24 cellular contexts compared by ENCODE assay signal in genomic region chr7:133564484-133564883, GRCh38.
DNase-seq lines count a peak whose midpoint lies in the region; ATAC-seq and TF ChIP-seq lines count a peak whose summit lies in the region.
"Had no signal": no experiment of that assay in that cellular context is flagged by ENCODE, and none has a peak within 500 bp of the region (broad histone marks: within the 10 kb centered on the region; RNA-seq: fewer than 3 reads in every experiment).

No MANE protein-coding gene starts in this region.

- H3K27ac ChIP-seq in DOHH2 (ENCODE audit: low read depth, low read length): no peak overlapping the region
- no peak overlapping the region for H3K27ac ChIP-seq in KMS-11
- H3K27ac ChIP-seq in osteoblast (ENCODE audit: low read depth, low read length): no peak overlapping the region
- H3K27ac ChIP-seq: BLaER1, GM23248, left lung, psoas muscle had no signal

- H4K20me1 ChIP-seq in DOHH2 (ENCODE audit: control insufficient read depth, insufficient read depth, low read depth, low read length): no peaks in the 10 kb centered on the region
- no peaks in the 10 kb centered on the region for H4K20me1 ChIP-seq in KMS-11 (ENCODE audit: insufficient read depth)
- H4K20me1 ChIP-seq in osteoblast (ENCODE audit: insufficient read depth, low read length): no peaks in the 10 kb centered on the region
- H4K20me1 ChIP-seq: BLaER1 had no signal

- H2AFZ ChIP-seq in KMS-11 (ENCODE audit: low read depth) (no peak overlapping the region), osteoblast (ENCODE audit: low read length) (no peak overlapping the region)
- H2AFZ ChIP-seq: GM23248 had no signal

- no peaks in the 10 kb centered on the region for H3K9me2 ChIP-seq in DOHH2 (replicated peaks; ENCODE audit: control insufficient read depth, low read length)

- H3K36me3 ChIP-seq in DOHH2 (ENCODE audit: control insufficient read depth, low read length) (no peaks in the 10 kb centered on the region), KMS-11 (ENCODE audit: insufficient read depth) (no peaks in the 10 kb centered on the region), osteoblast (ENCODE audit: insufficient read depth, low read length) (no peaks in the 10 kb centered on the region)
- H3K36me3 ChIP-seq: BLaER1, left lung had no signal

- H3K4me1 ChIP-seq in DOHH2 (ENCODE audit: control insufficient read depth, low read length) (no peaks in the 10 kb centered on the region), KMS-11 (ENCODE audit: low read depth, poor library complexity, severe bottlenecking) (no peaks in the 10 kb centered on the region), osteoblast (ENCODE audit: insufficient read depth, low read length) (peaks cover 17% of the 10 kb centered on the region)
- H3K4me1 ChIP-seq: BLaER1, left lung, psoas muscle had no signal

- no peak overlapping the region for H3K9ac ChIP-seq in KMS-11
- H3K9ac ChIP-seq: BLaER1, GM23248 had no signal

- H3K27me3 ChIP-seq in DOHH2 (ENCODE audit: control insufficient read depth, low read length): no peaks in the 10 kb centered on the region
- H3K27me3 ChIP-seq in KMS-11 (ENCODE audit: insufficient read depth, low read depth): no peaks in the 10 kb centered on the region
- no peaks in the 10 kb centered on the region for H3K27me3 ChIP-seq in osteoblast (ENCODE audit: insufficient read depth, low read length)
- H3K27me3 ChIP-seq: BLaER1, left lung had no signal

- H3K79me2 ChIP-seq in DOHH2 (ENCODE audit: control insufficient read depth, low read length) (no peaks in the 10 kb centered on the region), KMS-11 (ENCODE audit: insufficient read depth, low read depth) (no peaks in the 10 kb centered on the region), osteoblast (ENCODE audit: insufficient read depth, low read length) (peaks cover 3% of the 10 kb centered on the region)

- H3K4me2 ChIP-seq in DOHH2 (ENCODE audit: low read length) (no peak overlapping the region), KMS-11 (no peak overlapping the region), osteoblast (ENCODE audit: insufficient read depth, low read length) (no peak overlapping the region)
- H3K4me2 ChIP-seq: BLaER1, smooth muscle cell had no signal

- peak in 1 of 2 donors; percentile 14 for DNase-seq in cardiac fibroblast (ENCODE audit: low read depth in 2 of 2)
- DNase-seq in osteoblast (ENCODE audit: insufficient read length, low spot score, missing footprints): no peak
- DNase-seq in activated CD4-positive, CD25-positive, alpha-beta regulatory T cell (lab: John Stamatoyannopoulos, UW): no peak
- DNase-seq in omental fat pad (ENCODE audit: low spot score): no peak
- no peak for DNase-seq in NCI-H128 (lab: John Stamatoyannopoulos, UW; ENCODE audit: unreplicated experiment)
- DNase-seq: activated CD4-positive, CD25-positive, alpha-beta regulatory T cell treated with anti-CD3 and anti-CD28 coated beads, Interleukin-2, amount 50 U/mL, for 72 hours; activated CD8-positive, alpha-beta memory T cell treated with anti-CD3 and anti-CD28 coated beads for 24 hours; activated naive CD4-positive, alpha-beta T cell treated with anti-CD3 and anti-CD28 coated beads, Interleukin-2, amount 50 U/mL, for 16 hours; activated T-cell treated with anti-CD3 and anti-CD28 coated beads, Interleukin-2, amount 50 U/mL, for 48 hours; anterior cingulate cortex; GM23248; immature natural killer cell; KG1; left lung; NCI-H1092; NCI-H510A treated with DMSO at 0.1 percent for 48 hours; nephron progenitor cell; psoas muscle; stimulated activated CD4-positive, alpha-beta T cell treated with anti-CD3 and anti-CD28 coated beads, Interleukin-4, amount 100 ng/mL, for 1 hour; trophoblast cell had no signal

- no peak for ATAC-seq in omental fat pad (ENCODE audit: low FRiP score)
- ATAC-seq: left lung, psoas muscle had no signal

- H3K9me3 ChIP-seq in DOHH2 (ENCODE audit: control insufficient read depth, insufficient read depth, low read length): no peaks in the 10 kb centered on the region
- no peaks in the 10 kb centered on the region for H3K9me3 ChIP-seq in osteoblast (ENCODE audit: low read depth, low read length)
- H3K9me3 ChIP-seq: left lung, psoas muscle had no signal

- H3F3A ChIP-seq in DOHH2 (ENCODE audit: control insufficient read depth, insufficient read depth): no peaks in the 10 kb centered on the region

- no peak overlapping the region for H3K4me3 ChIP-seq in DOHH2 (ENCODE audit: low read length)
- no peak overlapping the region for H3K4me3 ChIP-seq in KMS-11 (IDR thresholded peaks at IDR 0.05; ENCODE audit: insufficient read depth, low read depth, low read length)
- no peak overlapping the region for H3K4me3 ChIP-seq in cardiac fibroblast (replicated peaks in 1 of 2; ENCODE audit: low read depth in 2 of 2, low read length in 2 of 2)
- H3K4me3 ChIP-seq in osteoblast (ENCODE audit: insufficient read depth, low read length): no peak overlapping the region
- H3K4me3 ChIP-seq: BLaER1, GM23248, left lung, psoas muscle, smooth muscle cell had no signal

- TF ChIP-seq CTCF in DOHH2 (IDR thresholded peaks at IDR 0.05; ENCODE audit: low read depth, low read length, poor library complexity, severe bottlenecking) (peak; percentile 34), KMS-11 (conservative IDR thresholded peaks at IDR 0.05; ENCODE audit: low read depth, low read length) (0 out of 2 replicates have a peak, but pooled peaks have one; percentile 36), cardiac fibroblast (IDR thresholded peaks at IDR 0.05; ENCODE audit: low read depth, low read length) (peak; percentile 36), osteoblast (IDR thresholded peaks at IDR 0.05; ENCODE audit: extremely low read depth, low read depth, low read length) (peak; percentile 42), omental fat pad (IDR thresholded peaks at IDR 0.05) (no peak)

Comparison
In these comparisons a context has a peak if more than half of its experiments do, and no peak if none do; other contexts are left out.
1. CTCF ChIP-seq: peak in DOHH2 (single experiment), KMS-11 (single experiment), cardiac fibroblast (single experiment) and osteoblast (single experiment); none in omental fat pad (0 of 3).